1 cellular context compared by ENCODE assay signal in genomic region chr15:79084308-79084968, GRCh38.
TF ChIP-seq lines count a peak whose summit lies in the region.

No MANE protein-coding gene starts in this region.

TF ChIP-seq in HepG2, 621 proteins besides CTCF, POLR2A, EP300 and RAD21:
- TF ChIP-seq TEF (CRISPR knock-in tag; IDR thresholded peaks at IDR 0.05) (no peak), MZF1 (CRISPR knock-in tag; IDR thresholded peaks at IDR 0.05; ENCODE audit: borderline replicate concordance) (no peak), ZNF256 (CRISPR knock-in tag; conservative IDR thresholded peaks at IDR 0.05) (no peak), ZNF704 (CRISPR knock-in tag; IDR thresholded peaks at IDR 0.05; ENCODE audit: borderline replicate concordance) (no peak), FOXK1 (CRISPR knock-in tag; IDR thresholded peaks at IDR 0.05; ENCODE audit: borderline replicate concordance, low read depth) (no peak), MNT (IDR thresholded peaks at IDR 0.05) (no peak), PAF1 (CRISPR knock-in tag; IDR thresholded peaks at IDR 0.05) (no peak)
